Comparison of ENCODE assay signal across 11 cellular contexts in genomic region chr11:123429336-123429735, GRCh38. TPM values are rescaled to one million over a fixed set of nuclear protein-coding genes. Genes with fewer than 3 reads are reported as not detected.
DNase-seq lines count a peak whose midpoint lies in the region; ATAC-seq, FAIRE-seq and TF ChIP-seq lines count a peak whose summit lies in the region.
"Had no signal": no experiment of that assay in that cellular context is flagged by ENCODE, and none has a peak within 500 bp of the region (broad histone marks: within the 10 kb centered on the region; RNA-seq: fewer than 3 reads in every experiment).

No MANE protein-coding gene starts in this region.

- FAIRE-seq in bronchial epithelial cell (lab: Jason Lieb, UNC): peak; percentile 77

- H3K79me2 ChIP-seq in OCI-LY3 (ENCODE audit: low read length) (no peaks in the 10 kb centered on the region), neural progenitor cell (ENCODE audit: low read depth) (peaks cover 37% of the 10 kb centered on the region)

- peak overlapping the region; percentile 1 for H3K27ac Mint-ChIP-seq in neural progenitor cell

- H3K27me3 ChIP-seq in OCI-LY3 (ENCODE audit: low read depth, low read length) (peaks cover 64% of the 10 kb centered on the region), bronchial epithelial cell (ENCODE audit: control insufficient read depth, insufficient read depth, low read length) (peaks cover 11% of the 10 kb centered on the region), neural progenitor cell (peaks cover 33% of the 10 kb centered on the region), aorta (ENCODE audit: control insufficient read depth in 1 of 2, insufficient read depth in 2 of 2, low read length in 1 of 2) (no peaks in the 10 kb centered on the region)

- no peaks in the 10 kb centered on the region for H4K20me1 ChIP-seq in OCI-LY3 (ENCODE audit: insufficient read depth, low read length)
- peaks cover 12% of the 10 kb centered on the region for H4K20me1 ChIP-seq in neural progenitor cell (ENCODE audit: low read depth)

- H3K4me3 ChIP-seq in OCI-LY3 (ENCODE audit: low read length): no peak overlapping the region
- H3K4me3 ChIP-seq in bronchial epithelial cell (ENCODE audit: low read depth, low read length): no peak overlapping the region
- H3K4me3 ChIP-seq in neural progenitor cell: peak overlapping the region; percentile 90
- H3K4me3 ChIP-seq in aorta (ENCODE audit: low read length in 2 of 2): no peak overlapping the region

- 0 out of 2 replicates have a peak, but pooled peaks cover 8% of the 10 kb centered on the region for H3K4me1 ChIP-seq in OCI-LY3 (ENCODE audit: low read length)
- H3K4me1 ChIP-seq in neural progenitor cell: peaks cover 44% of the 10 kb centered on the region
- H3K4me1 ChIP-seq in aorta (ENCODE audit: control insufficient read depth in 1 of 2, insufficient read depth in 2 of 2, low read length in 2 of 2): no peaks in the 10 kb centered on the region

- H2AFZ ChIP-seq in OCI-LY3 (ENCODE audit: low read depth, low read length) (no peak overlapping the region), neural progenitor cell (replicated peaks) (no peak overlapping the region)

- peak; percentile 43 for DNase-seq in Daoy (ENCODE audit: low read depth)
- peak; percentile 49 for DNase-seq in bronchial epithelial cell (ENCODE audit: low read depth)
- no peak for DNase-seq in neural progenitor cell (ENCODE audit: low spot score)
- DNase-seq in aorta: no peak
- no peak for DNase-seq in NCI-H2196 treated with DMSO at 0.1 percent for 48 hours (lab: John Stamatoyannopoulos, UW; ENCODE audit: unreplicated experiment)
- DNase-seq in NCI-H1417 (lab: John Stamatoyannopoulos, UW): no peak
- DNase-seq: cortex of kidney, left ventricle myocardium superior, NCI-H345 had no signal

- 86 to 90% methylated on average over 5 of the region's 5 CpGs for WGBS in aorta, 2 donors

- peaks cover 61% of the 10 kb centered on the region for H3F3A ChIP-seq in neural progenitor cell (ENCODE audit: low read depth)

- peak overlapping the region; percentile 90 for H3K4me3 Mint-ChIP-seq in neural progenitor cell

- H3K9ac ChIP-seq in OCI-LY3 (ENCODE audit: low read length) (no peak overlapping the region), neural progenitor cell (no peak overlapping the region)

- no peaks in the 10 kb centered on the region for H3K9me3 Mint-ChIP-seq in neural progenitor cell

- intact Hi-C loops in aorta (cut with DNase I): no loop called here

- TF ChIP-seq CTCF in OCI-LY3 (IDR thresholded peaks at IDR 0.05; ENCODE audit: low read depth, low read length): no peak
- TF ChIP-seq CTCF in bronchial epithelial cell (IDR thresholded peaks at IDR 0.05; ENCODE audit: insufficient read depth, low read length, severe bottlenecking): no peak
- TF ChIP-seq CTCF in neural progenitor cell (IDR thresholded peaks at IDR 0.05): no peak

- H3K27ac ChIP-seq in OCI-LY3 (ENCODE audit: low read length) (no peak overlapping the region), neural progenitor cell (peak overlapping the region; percentile 68), aorta (ENCODE audit: low read depth in 1 of 2, low read length in 2 of 2) (no peak overlapping the region)

- H3K27me3 Mint-ChIP-seq in neural progenitor cell (ENCODE audit: insufficient read depth, low read depth): peaks cover 3% of the 10 kb centered on the region

- H3K9me3 ChIP-seq in OCI-LY3 (ENCODE audit: insufficient read depth, low read length): no peaks in the 10 kb centered on the region
- H3K9me3 ChIP-seq in neural progenitor cell (ENCODE audit: low read depth): no peaks in the 10 kb centered on the region
- no peaks in the 10 kb centered on the region for H3K9me3 ChIP-seq in aorta (ENCODE audit: control insufficient read depth, low read length)

- H3K4me2 ChIP-seq in OCI-LY3 (ENCODE audit: low read length): peak overlapping the region; percentile 89
- H3K4me2 ChIP-seq in neural progenitor cell: peak overlapping the region; percentile 94

- H3K36me3 ChIP-seq in OCI-LY3 (replicated peaks; ENCODE audit: low read depth, low read length) (no peaks in the 10 kb centered on the region), bronchial epithelial cell (ENCODE audit: control insufficient read depth, insufficient read depth, low read length) (no peaks in the 10 kb centered on the region), neural progenitor cell (no peaks in the 10 kb centered on the region), aorta (ENCODE audit: control insufficient read depth in 1 of 2, insufficient read depth in 2 of 2, low read length in 1 of 2) (no peaks in the 10 kb centered on the region)

- H3K36me3 Mint-ChIP-seq in neural progenitor cell: peaks cover 5% of the 10 kb centered on the region

- H3K4me1 Mint-ChIP-seq in neural progenitor cell: peaks cover 53% of the 10 kb centered on the region

- ATAC-seq in aorta (ENCODE audit: low FRiP score): no peak
- ATAC-seq in HG03469 (IDR thresholded peaks at IDR 0.05; ENCODE audit: unreplicated experiment): no peak

RNA-seq across cellular contexts. Expression of gene GRAMD1B, which starts 0.7 kb away (rescaled TPM):
- 2.3 and 4.1 TPM in 2 replicates for total RNA-seq in Daoy (2014; rRNA removed; shearing (Covaris generic))
- total RNA-seq in bronchial epithelial cell: 0.26 and 1.4 TPM in 2 replicates
- total RNA-seq in neural progenitor cell (ENCODE audit: low replicate concordance): 12.6 and 32.6 TPM in 2 replicates
- total RNA-seq in aorta: 1 to 10 TPM; 4.5 to 4.6 TPM
- polyA plus RNA-seq in aorta: 1 to 10 TPM in 1 of 2 donors, under 1 TPM in 1; 0.79 to 5.4 TPM

Comparison
In these comparisons a context has a peak if more than half of its experiments do, and no peak if none do; other contexts are left out.
1. DNase-seq: peak in Daoy (single experiment) and bronchial epithelial cell (single experiment); none in neural progenitor cell (single experiment), aorta (0 of 2), NCI-H2196 treated with DMSO at 0.1 percent for 48 hours (single experiment) and NCI-H1417 (0 of 3).